Comparison of ENCODE assay signal across 32 cellular contexts in the genomic region with DNA sequence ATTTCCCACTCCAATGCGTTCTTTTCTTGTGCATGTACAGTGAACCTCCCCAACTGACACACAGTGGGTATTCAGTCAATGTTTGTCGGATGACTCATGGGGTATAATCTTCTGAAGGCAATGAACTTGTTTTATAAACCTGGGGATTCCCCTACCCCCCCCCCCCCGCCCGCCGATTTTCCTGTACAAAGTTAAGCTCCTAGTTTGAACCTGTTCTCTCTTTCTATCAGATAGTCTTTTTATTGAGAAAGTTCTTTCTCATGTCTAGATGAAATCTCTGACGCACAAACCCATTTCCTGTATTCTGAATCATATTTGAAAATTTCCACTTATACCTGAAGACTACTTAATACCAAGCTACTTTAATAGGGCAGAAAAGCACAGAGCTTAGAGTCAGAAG.
DNase-seq lines count a peak whose midpoint lies in the region; ATAC-seq and TF ChIP-seq lines count a peak whose summit lies in the region.
"Had no signal": no experiment of that assay in that cellular context is flagged by ENCODE, and none has a peak within 500 bp of the region (broad histone marks: within the 10 kb centered on the region; RNA-seq: fewer than 3 reads in every experiment).

No MANE protein-coding gene starts in this region.

- no peaks in the 10 kb centered on the region for H3K9me3 Mint-ChIP-seq in activated naive CD4-positive, alpha-beta T cell treated with anti-CD3 and anti-CD28 coated beads for 36 hours
- H3K9me3 Mint-ChIP-seq in activated T-helper 1 cell treated with anti-CD3 and anti-CD28 coated beads, Interleukin-12 subunit alpha, Interleukin-12 subunit beta, Interleukin-2, Interleukin-4 antibody, amounts not matched to agents 30 ng/mL and 10 ng/mL and 1 ng/mL, durations not matched to agents 14 hours and 24 hours and 36 hours: no peaks in the 10 kb centered on the region
- H3K9me3 Mint-ChIP-seq: CD4-positive, alpha-beta memory T cell; H9; natural killer cell had no signal

- no peaks in the 10 kb centered on the region for H3K27me3 ChIP-seq in ovary
- H3K27me3 ChIP-seq: cardiac muscle cell, esophagus muscularis mucosa, sigmoid colon, transverse colon had no signal

- ATAC-seq in GM18505 (IDR thresholded peaks at IDR 0.05; ENCODE audit: unreplicated experiment): no peak
- ATAC-seq: GM12878, lower lobe of right lung, natural killer cell had no signal

- intact Hi-C loops in activated naive CD4-positive, alpha-beta T cell treated with anti-CD3 and anti-CD28 coated beads for 36 hours (cut with micrococcal nuclease): no loop called here
- intact Hi-C loops in activated T-helper 1 cell treated with anti-CD3 and anti-CD28 coated beads, Interleukin-12 subunit alpha, Interleukin-12 subunit beta, Interleukin-2, Interleukin-4 antibody, amounts not matched to agents 30 ng/mL and 10 ng/mL and 1 ng/mL, durations not matched to agents 14 hours and 24 hours and 36 hours (cut with micrococcal nuclease): no loop called here
- intact Hi-C loops in ovary (cut with DNase I): no loop called here

- DNase-seq in activated naive CD4-positive, alpha-beta T cell treated with anti-CD3 and anti-CD28 coated beads for 36 hours: peak; percentile 4
- DNase-seq in activated naive CD4-positive, alpha-beta T cell (lab: John Stamatoyannopoulos, UW): no peak
- DNase-seq in DMS53 treated with DMSO at 0.1 percent for 48 hours (lab: John Stamatoyannopoulos, UW; ENCODE audit: unreplicated experiment) (peak; percentile 29), kidney tubule cell (ENCODE audit: low spot score) (peak; percentile 22), dermis blood vessel endothelial cell (no peak), ovary (no peak)
- no peak for DNase-seq in activated T-helper 1 cell treated with anti-CD3 and anti-CD28 coated beads, Interleukin-12 subunit alpha, Interleukin-12 subunit beta, Interleukin-2, Interleukin-4 antibody, amounts not matched to agents 30 ng/mL and 10 ng/mL and 1 ng/mL, durations not matched to agents 14 hours and 24 hours and 36 hours (ENCODE audit: low spot score)
- DNase-seq: AML-193; cortex of kidney; foreskin fibroblast; H9; head of caudate nucleus; Karpas-422; lower lobe of right lung; MV-4-11; natural killer cell; NCI-H1436 treated with DMSO at 0.1 percent for 48 hours; NCI-H226; NCI-H526 treated with DMSO at 0.1 percent for 48 hours; nucleus accumbens; PC-9; SHP77; sigmoid colon; stimulated activated CD4-positive, alpha-beta T cell treated with anti-CD3 and anti-CD28 coated beads, Interleukin-4, amount 100 ng/mL, for 1 hour; transverse colon had no signal

- TF ChIP-seq CTCF in ovary (IDR thresholded peaks at IDR 0.05): no peak

- H3K4me1 ChIP-seq in ovary (ENCODE audit: insufficient read depth): no peaks in the 10 kb centered on the region
- H3K4me1 ChIP-seq: esophagus muscularis mucosa, lower lobe of right lung, prostate gland, sigmoid colon had no signal

- no peaks in the 10 kb centered on the region for H3K36me3 Mint-ChIP-seq in activated naive CD4-positive, alpha-beta T cell treated with anti-CD3 and anti-CD28 coated beads for 36 hours (ENCODE audit: low read depth)
- no peaks in the 10 kb centered on the region for H3K36me3 Mint-ChIP-seq in activated T-helper 1 cell treated with anti-CD3 and anti-CD28 coated beads, Interleukin-12 subunit alpha, Interleukin-12 subunit beta, Interleukin-2, Interleukin-4 antibody, amounts not matched to agents 30 ng/mL and 10 ng/mL and 1 ng/mL, durations not matched to agents 14 hours and 24 hours and 36 hours (ENCODE audit: low read depth)
- H3K36me3 Mint-ChIP-seq: activated naive CD8-positive, alpha-beta T cell; CD4-positive, alpha-beta memory T cell; natural killer cell had no signal

- CTCF ChIA-PET in activated naive CD4-positive, alpha-beta T cell treated with anti-CD3 and anti-CD28 coated beads for 36 hours (lab: Charles Lee): no interaction called here

- H3K27me3 Mint-ChIP-seq in activated naive CD4-positive, alpha-beta T cell treated with anti-CD3 and anti-CD28 coated beads for 36 hours (ENCODE audit: low read depth): peaks cover 6% of the 10 kb centered on the region
- no peaks in the 10 kb centered on the region for H3K27me3 Mint-ChIP-seq in activated T-helper 1 cell treated with anti-CD3 and anti-CD28 coated beads, Interleukin-12 subunit alpha, Interleukin-12 subunit beta, Interleukin-2, Interleukin-4 antibody, amounts not matched to agents 30 ng/mL and 10 ng/mL and 1 ng/mL, durations not matched to agents 14 hours and 24 hours and 36 hours (ENCODE audit: insufficient read depth)

- no peak for TF ChIP-seq EP300 in ovary (IDR thresholded peaks at IDR 0.05)

- no peak overlapping the region for H3K4me3 Mint-ChIP-seq in activated naive CD4-positive, alpha-beta T cell treated with anti-CD3 and anti-CD28 coated beads for 36 hours
- no peak overlapping the region for H3K4me3 Mint-ChIP-seq in activated T-helper 1 cell treated with anti-CD3 and anti-CD28 coated beads, Interleukin-12 subunit alpha, Interleukin-12 subunit beta, Interleukin-2, Interleukin-4 antibody, amounts not matched to agents 30 ng/mL and 10 ng/mL and 1 ng/mL, durations not matched to agents 14 hours and 24 hours and 36 hours
- H3K4me3 Mint-ChIP-seq: activated naive CD8-positive, alpha-beta T cell; CD4-positive, alpha-beta memory T cell; H9; natural killer cell had no signal

- 86 to 92% (median 91%) methylated on average over 5 to 6 of the region's 6 CpGs for WGBS in ovary, 3 donors

- TF ChIP-seq POLR2A in ovary (IDR thresholded peaks at IDR 0.05) (no peak), GM18505 (IDR thresholded peaks at IDR 0.05; ENCODE audit: borderline replicate concordance, extremely low read depth, insufficient read depth, insufficient read length) (no peak)

- H3K27ac Mint-ChIP-seq in activated naive CD4-positive, alpha-beta T cell treated with anti-CD3 and anti-CD28 coated beads for 36 hours: no peak overlapping the region
- peak overlapping the region; percentile 19 for H3K27ac Mint-ChIP-seq in activated T-helper 1 cell treated with anti-CD3 and anti-CD28 coated beads, Interleukin-12 subunit alpha, Interleukin-12 subunit beta, Interleukin-2, Interleukin-4 antibody, amounts not matched to agents 30 ng/mL and 10 ng/mL and 1 ng/mL, durations not matched to agents 14 hours and 24 hours and 36 hours
- H3K27ac Mint-ChIP-seq: activated naive CD8-positive, alpha-beta T cell; H9; natural killer cell had no signal

- H3K27ac ChIP-seq in ovary: no peak overlapping the region
- H3K27ac ChIP-seq: cardiac muscle cell, esophagus muscularis mucosa, lower lobe of right lung, PC-9, prostate gland, sigmoid colon, transverse colon had no signal

- H3K4me1 Mint-ChIP-seq in activated naive CD4-positive, alpha-beta T cell treated with anti-CD3 and anti-CD28 coated beads for 36 hours (ENCODE audit: low read depth): peaks cover 3% of the 10 kb centered on the region
- H3K4me1 Mint-ChIP-seq in activated T-helper 1 cell treated with anti-CD3 and anti-CD28 coated beads, Interleukin-12 subunit alpha, Interleukin-12 subunit beta, Interleukin-2, Interleukin-4 antibody, amounts not matched to agents 30 ng/mL and 10 ng/mL and 1 ng/mL, durations not matched to agents 14 hours and 24 hours and 36 hours (ENCODE audit: low read depth): no peaks in the 10 kb centered on the region
- H3K4me1 Mint-ChIP-seq: natural killer cell had no signal

- H3K4me3 ChIP-seq in ovary: no peak overlapping the region
- H3K4me3 ChIP-seq: cardiac muscle cell, esophagus muscularis mucosa, GM12878, lower lobe of right lung, PC-9, prostate gland, sigmoid colon, transverse colon had no signal

- H3K9me3 ChIP-seq in ovary: no peaks in the 10 kb centered on the region
- H3K9me3 ChIP-seq: esophagus muscularis mucosa, lower lobe of right lung, prostate gland, sigmoid colon, transverse colon had no signal

- H3K36me3 ChIP-seq in ovary: no peaks in the 10 kb centered on the region
- H3K36me3 ChIP-seq: cardiac muscle cell, esophagus muscularis mucosa, lower lobe of right lung, prostate gland, sigmoid colon, transverse colon had no signal

Comparison
In these comparisons a context has a peak if more than half of its experiments do, and no peak if none do; other contexts are left out.
1. DNase-seq: peak in activated naive CD4-positive, alpha-beta T cell treated with anti-CD3 and anti-CD28 coated beads for 36 hours (single experiment), DMS53 treated with DMSO at 0.1 percent for 48 hours (single experiment) and kidney tubule cell (single experiment); none in activated naive CD4-positive, alpha-beta T cell (0 of 4), activated T-helper 1 cell treated with anti-CD3 and anti-CD28 coated beads, Interleukin-12 subunit alpha, Interleukin-12 subunit beta, Interleukin-2, Interleukin-4 antibody, amounts not matched to agents 30 ng/mL and 10 ng/mL and 1 ng/mL, durations not matched to agents 14 hours and 24 hours and 36 hours (single experiment), dermis blood vessel endothelial cell (single experiment) and ovary (0 of 5).